ENCODE assay signal across 24 cellular contexts in genomic region chr4:112178731-112179130, GRCh38. TPM values are rescaled to one million over a fixed set of nuclear protein-coding genes. Genes with fewer than 3 reads are reported as not detected.
DNase-seq lines count a peak whose midpoint lies in the region; ATAC-seq and TF ChIP-seq lines count a peak whose summit lies in the region.
"Had no signal": no experiment of that assay in that cellular context is flagged by ENCODE, and none has a peak within 500 bp of the region (broad histone marks: within the 10 kb centered on the region; RNA-seq: fewer than 3 reads in every experiment).

No MANE protein-coding gene starts in this region.

- no peaks in the 10 kb centered on the region for H3K9me3 ChIP-seq in CD4-positive, alpha-beta T cell (ENCODE audit: control insufficient read depth, low read length)
- H3K9me3 ChIP-seq in thyroid gland, result no peaks in the 10 kb centered on the region
- H3K9me3 ChIP-seq: SJSA1 had no signal

- H3K27ac Mint-ChIP-seq in CD4-positive, alpha-beta T cell, result peak overlapping the region; percentile 28
- H3K27ac Mint-ChIP-seq: B cell had no signal

- 93 to 94% methylated on average over 3 of the region's 3 CpGs for WGBS in thyroid gland, 2 donors

- no peak for TF ChIP-seq CTCF in CD4-positive, alpha-beta T cell (IDR thresholded peaks at IDR 0.05)
- no peak for TF ChIP-seq CTCF in fibroblast of mammary gland (conservative IDR thresholded peaks at IDR 0.05; ENCODE audit: control insufficient read depth, insufficient read depth, low read depth, low read length)
- TF ChIP-seq CTCF in thyroid gland (IDR thresholded peaks at IDR 0.05), result no peak

- no peaks in the 10 kb centered on the region for H3K4me1 ChIP-seq in thyroid gland

- peaks cover 2% of the 10 kb centered on the region for H3K9me3 Mint-ChIP-seq in CD4-positive, alpha-beta T cell

- no peak for TF ChIP-seq POLR2A in thyroid gland (IDR thresholded peaks at IDR 0.05)

- peaks cover 73% of the 10 kb centered on the region for H3K4me1 Mint-ChIP-seq in CD4-positive, alpha-beta T cell (ENCODE audit: low read depth)
- H3K4me1 Mint-ChIP-seq: B cell had no signal

- no peaks in the 10 kb centered on the region for H3K27me3 ChIP-seq in CD4-positive, alpha-beta T cell (ENCODE audit: control insufficient read depth, insufficient read depth, low read length)
- H3K27me3 ChIP-seq in thyroid gland, result no peaks in the 10 kb centered on the region
- H3K27me3 ChIP-seq: SJSA1 had no signal

- CTCF ChIA-PET in CD4-positive, alpha-beta T cell (lab: Charles Lee), result no interaction called here

- H3K27ac ChIP-seq in CD4-positive, alpha-beta T cell (ENCODE audit: low read depth, low read length), result no peak overlapping the region
- H3K27ac ChIP-seq in thyroid gland, result no peak overlapping the region
- H3K27ac ChIP-seq: C4-2B, SJSA1 had no signal

- H3K4me3 ChIP-seq in fibroblast of mammary gland (ENCODE audit: control insufficient read depth, low read depth, low read length) (no peak overlapping the region), thyroid gland (replicated peaks in 1 of 3) (no peak overlapping the region)
- H3K4me3 ChIP-seq: SJSA1 had no signal

- POLR2A ChIA-PET in CD4-positive, alpha-beta T cell (lab: Charles Lee), result no interaction called here

- H3K36me3 ChIP-seq in thyroid gland, result no peaks in the 10 kb centered on the region
- H3K36me3 ChIP-seq: SJSA1 had no signal

- intact Hi-C loops in CD4-positive, alpha-beta T cell (cut with DNase I, micrococcal nuclease), result no loop called here
- intact Hi-C loops in thyroid gland (cut with DNase I), result no loop called here

- no peaks in the 10 kb centered on the region for H3K27me3 Mint-ChIP-seq in CD4-positive, alpha-beta T cell
- H3K27me3 Mint-ChIP-seq: B cell had no signal

- no peak overlapping the region for H3K4me3 Mint-ChIP-seq in CD4-positive, alpha-beta T cell
- H3K4me3 Mint-ChIP-seq: B cell had no signal

- peaks cover 6% of the 10 kb centered on the region for H3K36me3 Mint-ChIP-seq in CD4-positive, alpha-beta T cell (ENCODE audit: low read depth)

- DNase-seq in CD4-positive, alpha-beta T cell, result no peak
- DNase-seq in EL (peak; percentile 7), RPMI7951 (ENCODE audit: low read depth) (peak; percentile 33), fibroblast of mammary gland (ENCODE audit: low read depth) (peak; percentile 41), medulla oblongata (ENCODE audit: extremely low spot score) (no peak), thyroid gland (no peak)
- no peak for DNase-seq in activated T-cell treated with anti-CD3 and anti-CD28 coated beads, Interleukin-2, amount 50 U/mL, for 48 hours
- DNase-seq: Calu3; DMS153; GDM1; KBM-7; MM.1S; NCI-H2029; NCI-H446 treated with DMSO at 0.1 percent for 48 hours; NCI-H526; NCI-H82; NK-92 treated with Interleukin-12 subunit alpha and Interleukin-12 subunit beta, amount 100 ng/mL, for 24 hours; PC-3; Right ventricle myocardium superior; RPMI8226 had no signal

- no peak for ATAC-seq in CD4-positive, alpha-beta T cell (ENCODE audit: poor library complexity)
- no peak for ATAC-seq in HG03097 (IDR thresholded peaks at IDR 0.05; ENCODE audit: low FRiP score, unreplicated experiment)
- ATAC-seq: PC-3 had no signal

RNA-seq across cellular contexts. Expression of gene FAM241A, which starts 33.5 kb away (rescaled TPM):
- 1 to 10 TPM in 1 of 2 experiments, under 1 TPM in 1; 0.74 to 1.1 TPM for total RNA-seq in CD4-positive, alpha-beta T cell
- 3.0 and 4.4 TPM in 2 replicates for total RNA-seq in RPMI7951 (2014; rRNA removed; shearing (Covaris generic))
- total RNA-seq in thyroid gland, result 1 to 10 TPM; 3.4 to 9.9 (median 5.8) TPM

RNA-seq across cellular contexts. Expression of gene AP1AR, which starts 52.9 kb away (rescaled TPM):
- 1 to 10 TPM; 3.7 to 4.8 TPM for total RNA-seq in CD4-positive, alpha-beta T cell
- 15.0 and 16.2 TPM in 2 replicates for total RNA-seq in RPMI7951 (2014; rRNA removed; shearing (Covaris generic))
- total RNA-seq in thyroid gland, result 10 to 100 TPM; 15.0 to 20.4 (median 16.6) TPM

Comparison
In these comparisons a context has a peak if more than half of its experiments do, and no peak if none do; other contexts are left out.
1. DNase-seq: peak in EL (single experiment), RPMI7951 (single experiment) and fibroblast of mammary gland (single experiment); none in CD4-positive, alpha-beta T cell (0 of 10), medulla oblongata (single experiment), thyroid gland (0 of 2) and activated T-cell treated with anti-CD3 and anti-CD28 coated beads, Interleukin-2, amount 50 U/mL, for 48 hours (0 of 2).